Comparison of ENCODE assay signal across 9 cellular contexts in genomic region chr5:78527054-78527884, GRCh38.
DNase-seq lines count a peak whose midpoint lies in the region; ATAC-seq and TF ChIP-seq lines count a peak whose summit lies in the region.
"Had no signal": no experiment of that assay in that cellular context is flagged by ENCODE, and none has a peak within 500 bp of the region (broad histone marks: within the 10 kb centered on the region; RNA-seq: fewer than 3 reads in every experiment).

No MANE protein-coding gene starts in this region.

- peak; percentile 89 for ATAC-seq in body of pancreas
- ATAC-seq in HG03025 (IDR thresholded peaks at IDR 0.05; ENCODE audit: low FRiP score, unreplicated experiment) = no peak
- ATAC-seq in natural killer cell = no peak
- ATAC-seq in GM19395 (IDR thresholded peaks at IDR 0.05; ENCODE audit: unreplicated experiment) = no peak
- ATAC-seq: stimulated activated naive CD8-positive, alpha-beta T cell treated with anti-CD3 and anti-CD28 coated beads, Interleukin-15, amount 100 ng/mL, for 72 hours had no signal

- H3K4me3 Mint-ChIP-seq in natural killer cell = no peak overlapping the region
- H3K4me3 Mint-ChIP-seq: stimulated activated naive CD8-positive, alpha-beta T cell treated with anti-CD3 and anti-CD28 coated beads, Interleukin-15, amount 100 ng/mL, for 72 hours had no signal

- DNase-seq in HEK293T (ENCODE audit: extremely low spot score) = no peak
- DNase-seq in body of pancreas = peak; percentile 60 to 83 (median 69)
- peak; percentile 45 for DNase-seq in iPS-NIHi7 (ENCODE audit: extremely low spot score)
- no peak for DNase-seq in activated effector memory CD4-positive, alpha-beta T cell treated with anti-CD3 and anti-CD28 coated beads, Interleukin-2, amount 50 U/mL, for 16 hours
- DNase-seq in natural killer cell = no peak
- DNase-seq: stimulated activated naive CD8-positive, alpha-beta T cell treated with anti-CD3 and anti-CD28 coated beads, Interleukin-15, amount 100 ng/mL, for 72 hours had no signal

- WGBS in body of pancreas, 2 donors = 50 to 68% methylated on average over 9 of the region's 9 CpGs

- peaks cover 13 to 44% of the 10 kb centered on the region in 2 donors for H3K27me3 Mint-ChIP-seq in natural killer cell (ENCODE audit: low read depth in 2 of 2)

- no peak overlapping the region for H3K27ac Mint-ChIP-seq in natural killer cell
- H3K27ac Mint-ChIP-seq: stimulated activated naive CD8-positive, alpha-beta T cell treated with anti-CD3 and anti-CD28 coated beads, Interleukin-15, amount 100 ng/mL, for 72 hours had no signal

- no peaks in the 10 kb centered on the region for H3K4me1 Mint-ChIP-seq in natural killer cell
- H3K4me1 Mint-ChIP-seq: stimulated activated naive CD8-positive, alpha-beta T cell treated with anti-CD3 and anti-CD28 coated beads, Interleukin-15, amount 100 ng/mL, for 72 hours had no signal

- H3K4me3 ChIP-seq in body of pancreas = no peak overlapping the region
- no peak overlapping the region for H3K4me3 ChIP-seq in skin epidermis

- no peaks in the 10 kb centered on the region for H3K27me3 ChIP-seq in body of pancreas

- TF ChIP-seq CTCF in body of pancreas (IDR thresholded peaks at IDR 0.05) = no peak
- no peak for TF ChIP-seq CTCF in natural killer cell (IDR thresholded peaks at IDR 0.05)

- no peaks in the 10 kb centered on the region for H3K9me3 Mint-ChIP-seq in natural killer cell
- H3K9me3 Mint-ChIP-seq: stimulated activated naive CD8-positive, alpha-beta T cell treated with anti-CD3 and anti-CD28 coated beads, Interleukin-15, amount 100 ng/mL, for 72 hours had no signal

- H3K9me3 ChIP-seq in body of pancreas = no peaks in the 10 kb centered on the region

- no peak for TF ChIP-seq POLR2A in body of pancreas (IDR thresholded peaks at IDR 0.05)

- H3K4me1 ChIP-seq in body of pancreas = peaks cover 12% of the 10 kb centered on the region

- no peaks in the 10 kb centered on the region for H3K36me3 ChIP-seq in body of pancreas (replicated peaks in 1 of 2; ENCODE audit: insufficient read depth in 1 of 2, low read depth in 2 of 2)

- CTCF ChIA-PET in HEK293T (lab: Yijun Ruan, JAX) = interaction anchor here (0.6 to 1.2 kb wide), 4 partner anchors 9 to 1243 kb away, joined by 3 to 9 read pairs (median 4); no protein-coding TSS in a partner anchor

- H3K27ac ChIP-seq in body of pancreas = peak overlapping the region in 2 of 4 donors; percentile 31 to 42
- H3K27ac ChIP-seq in skin epidermis = peak overlapping the region; percentile 7 to 88 (median 68)

- POLR2A ChIA-PET in HEK293T (lab: Yijun Ruan, JAX) = no interaction called here

- intact Hi-C loops in body of pancreas (cut with DNase I) = no loop called here
- intact Hi-C loops in natural killer cell (cut with micrococcal nuclease) = no loop called here

- H3K36me3 Mint-ChIP-seq in natural killer cell = no peaks in the 10 kb centered on the region

TF ChIP-seq in HEK293T, 16 proteins besides CTCF, POLR2A, EP300 and RAD21:
- no peak for TF ChIP-seq FOXK2 (IDR thresholded peaks at IDR 0.05)
- TF ChIP-seq NFRKB (IDR thresholded peaks at IDR 0.05) = no peak
- peak; percentile 56; the same call in 1 of the 2 replicates for TF ChIP-seq ZNF384 (IDR thresholded peaks at IDR 0.05)

Comparison
In these comparisons a context has a peak if more than half of its experiments do, and no peak if none do; other contexts are left out.
1. DNase-seq: peak in body of pancreas (4 of 4) and iPS-NIHi7 (single experiment); none in HEK293T (single experiment), activated effector memory CD4-positive, alpha-beta T cell treated with anti-CD3 and anti-CD28 coated beads, Interleukin-2, amount 50 U/mL, for 16 hours (single experiment) and natural killer cell (single experiment).